In the genomic region with DNA sequence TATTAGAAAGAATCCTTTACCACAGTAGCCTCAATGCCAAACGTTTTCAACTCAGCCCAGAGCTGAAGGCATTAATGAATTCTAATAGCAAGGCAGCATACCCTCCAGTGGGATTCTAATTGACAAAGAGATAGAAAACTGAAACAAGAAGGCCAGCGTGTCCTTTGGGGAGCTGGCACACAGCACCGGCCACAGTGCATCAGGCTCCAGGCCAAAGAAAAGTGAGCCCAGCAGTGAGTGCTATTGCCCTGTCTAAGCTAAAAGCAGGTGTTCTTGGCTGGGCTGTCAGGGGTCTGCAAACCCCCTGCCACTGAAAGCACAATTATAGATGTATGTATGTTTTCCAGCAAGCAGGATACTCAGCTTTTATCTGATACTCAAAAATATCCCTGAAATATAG, we compare ENCODE assay signal across 21 cellular contexts. TPM values are rescaled to one million over a fixed set of nuclear protein-coding genes. Genes with fewer than 3 reads are reported as not detected.
"Had no signal": no experiment of that assay in that cellular context is flagged by ENCODE, and none has a peak within 500 bp of the region (broad histone marks: within the 10 kb centered on the region; RNA-seq: fewer than 3 reads in every experiment).

No MANE protein-coding gene starts in this region.

- ATAC-seq: left ventricle myocardium superior; lower lobe of right lung; mucosa of descending colon; naive thymus-derived CD4-positive, alpha-beta T cell; natural killer cell treated with Interleukin-12 subunit alpha and Interleukin-12 subunit beta and Interleukin-15 and Interleukin-18, amount 100 ng/mL, for 72 hours; sciatic nerve; stimulated activated naive B cell treated with anti-CD40 and anti-IgM and Interleukin-4, amounts not matched to agents 10 μg/mL and 1 μg/mL and 100 μg/mL, for 72 hours; stimulated activated naive CD8-positive, alpha-beta T cell treated with anti-CD3 and anti-CD28 coated beads, Interleukin-15, Interleukin-2, amounts not matched to agents 100 U/mL and 50 U/mL, for 24 hours had no signal

- DNase-seq: islet precursor cell; left ventricle myocardium superior; lower lobe of right lung; mammary epithelial cell; mesendoderm; mucosa of descending colon; naive thymus-derived CD4-positive, alpha-beta T cell; ovary; stimulated activated CD4-positive, alpha-beta T cell treated with anti-CD3 and anti-CD28 coated beads, Interleukin-12 subunit alpha, Interleukin-12 subunit beta, amount 100 ng/mL, for 4 hours; stimulated activated CD4-positive, alpha-beta T cell treated with anti-CD3 and anti-CD28 coated beads, Interleukin-15, amount 100 ng/mL, for 24 hours; stimulated activated CD4-positive, alpha-beta T cell treated with anti-CD3 and anti-CD28 coated beads, Interleukin-2, amount 100 ng/mL, for 24 hours; stimulated activated CD4-positive, alpha-beta T cell treated with anti-CD3 and anti-CD28 coated beads, Interleukin-4, amount 100 ng/mL, for 1 hour; stimulated activated naive B cell treated with anti-CD40 and anti-IgM and Interleukin-4, amounts not matched to agents 10 μg/mL and 1 μg/mL and 100 μg/mL, for 72 hours; stimulated activated naive CD8-positive, alpha-beta T cell treated with anti-CD3 and anti-CD28 coated beads, Interleukin-15, Interleukin-2, amounts not matched to agents 100 U/mL and 50 U/mL, for 24 hours; stomach; testis; thyroid gland; transverse colon; upper lobe of left lung had no signal

RNA-seq across cellular contexts. Expression of a gene that starts 40.4 kb away (rescaled TPM):
- total RNA-seq: naive thymus-derived CD4-positive, alpha-beta T cell; natural killer cell treated with Interleukin-12 subunit alpha and Interleukin-12 subunit beta and Interleukin-15 and Interleukin-18, amount 100 ng/mL, for 72 hours had no signal
